Comparison of ENCODE assay signal across 6 cellular contexts in the genomic region with DNA sequence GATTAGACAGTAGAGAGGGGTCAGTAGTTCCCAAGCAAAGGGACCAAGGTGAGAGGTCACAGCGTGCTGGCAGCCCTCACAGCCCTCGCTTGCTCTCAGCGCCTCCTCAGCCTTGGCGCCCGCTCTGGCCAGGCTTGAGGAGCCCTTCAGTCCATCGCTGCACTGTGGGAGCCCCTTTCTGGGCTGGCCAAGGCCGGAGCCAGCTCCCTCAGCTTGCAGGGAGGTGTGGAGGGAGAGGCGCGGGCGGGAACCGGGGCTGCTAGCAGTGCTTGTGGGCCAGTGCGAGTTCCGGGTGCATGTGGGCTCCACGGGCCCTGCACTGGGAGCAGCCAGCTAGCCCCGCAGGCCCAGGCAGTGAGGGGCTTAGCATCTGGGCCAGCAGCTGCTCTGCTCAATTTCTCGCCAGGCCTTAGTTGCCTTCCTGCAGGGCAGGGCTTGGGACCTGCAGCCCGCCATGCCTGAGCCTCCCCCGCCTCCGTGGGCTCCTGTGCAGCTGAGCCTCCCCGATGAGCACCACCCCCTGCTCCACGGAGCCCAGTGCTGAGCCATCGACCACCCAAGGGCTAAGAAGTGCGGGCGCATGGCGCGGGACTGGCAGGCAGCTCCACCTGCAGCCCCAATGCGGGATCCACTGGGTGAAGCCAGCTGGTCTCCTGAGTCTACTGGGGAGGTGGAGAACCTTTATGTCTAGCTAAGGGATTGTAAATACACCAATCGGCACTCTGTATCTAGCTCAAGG.
A peak's percentile ranks its signal among the peaks of the same experiment; 100 is the strongest.
DNase-seq lines count a peak whose midpoint lies in the region; ATAC-seq and TF ChIP-seq lines count a peak whose summit lies in the region.
"Not testable (repeated sequence)": the region's sequence is repeated elsewhere in the genome, so short reads cannot be mapped to it uniquely, and the experiment has no call there.

No MANE protein-coding gene starts in this region.

- H3K4me2 ChIP-seq in DND-41 (ENCODE audit: insufficient read depth, low read length) = 0 out of 2 replicates have a peak overlapping the region, but pooled peaks have one; percentile 71
- H3K4me2 ChIP-seq in Loucy (ENCODE audit: low read depth, low read length, poor library complexity, severe bottlenecking) = peak overlapping the region; percentile 43

- H4K20me1 ChIP-seq in DND-41 (ENCODE audit: insufficient read depth, low read length); Loucy (ENCODE audit: insufficient read depth, low read length, poor library complexity, severe bottlenecking): not testable (repeated sequence)

- not testable (repeated sequence) for ATAC-seq in DND-41 (ENCODE audit: insufficient read depth, low read depth); right cardiac atrium

- H3K36me3 ChIP-seq in DND-41 (ENCODE audit: insufficient read depth, low read length); Loucy (ENCODE audit: insufficient read depth, low read length); spleen: not testable (repeated sequence)

- H3K27ac ChIP-seq in DND-41 (ENCODE audit: low read length) = peak overlapping the region; percentile 89
- not testable (repeated sequence) for H3K27ac ChIP-seq in right cardiac atrium (ENCODE audit: low read length); spleen

- peaks cover 50% of the 10 kb centered on the region for H3K4me1 ChIP-seq in DND-41 (ENCODE audit: insufficient read depth, low read length)
- peaks cover 48% of the 10 kb centered on the region for H3K4me1 ChIP-seq in Loucy (ENCODE audit: insufficient read depth, low read length, poor library complexity, severe bottlenecking)
- not testable (repeated sequence) for H3K4me1 ChIP-seq in right cardiac atrium (ENCODE audit: control insufficient read depth, insufficient read depth, low read length); spleen

- not testable (repeated sequence) for H3K27me3 ChIP-seq in DND-41 (ENCODE audit: insufficient read depth, low read length, poor library complexity); Loucy (ENCODE audit: insufficient read depth, low read length, poor library complexity, severe bottlenecking); right cardiac atrium (ENCODE audit: control insufficient read depth, insufficient read depth); spleen (replicated peaks in 1 of 7)

- H3K9me3 ChIP-seq in DND-41 (ENCODE audit: insufficient read depth, low read length, severe bottlenecking); right cardiac atrium (ENCODE audit: control insufficient read depth, low read length); spleen: not testable (repeated sequence)
- peaks cover 12% of the 10 kb centered on the region; the same call in 1 of the 2 replicates for H3K9me3 ChIP-seq in Loucy (ENCODE audit: insufficient read depth, low read depth, low read length)

- DNase-seq in DND-41 (peak; percentile 43), activated gamma-delta T cell (lab: John Stamatoyannopoulos, UW) (peak; percentile 4), right cardiac atrium (peak in 2 of 3 donors; percentile 26 to 31), mesenteric fat pad (ENCODE audit: low spot score) (peak; percentile 82), spleen (peak; percentile 68)

- H3K9me2 ChIP-seq in Loucy (replicated peaks; ENCODE audit: low read depth, low read length) = not testable (repeated sequence)

- WGBS in right cardiac atrium = 94% methylated on average over 28 of the region's 28 CpGs
- WGBS in spleen, 5 donors = 89 to 94% (median 92%) methylated on average over 22 to 28 of the region's 28 CpGs

- intact Hi-C loops in right cardiac atrium (cut with DNase I); spleen (cut with DNase I; ENCODE audit: low total_unique reads): not testable (repeated sequence)

- H3F3A ChIP-seq in Loucy (ENCODE audit: low read depth) = not testable (repeated sequence)

- not testable (repeated sequence) for H3K9ac ChIP-seq in DND-41 (ENCODE audit: low read depth, low read length)
- H3K9ac ChIP-seq in Loucy (ENCODE audit: low read depth, low read length, poor library complexity, severe bottlenecking) = peak overlapping the region; percentile 58

- TF ChIP-seq CTCF in DND-41 (IDR thresholded peaks at IDR 0.05; ENCODE audit: borderline replicate concordance, extremely low read depth, low read length, poor library complexity, severe bottlenecking); Loucy (conservative IDR thresholded peaks at IDR 0.05; ENCODE audit: low read length); spleen (IDR thresholded peaks at IDR 0.05 in 8 of 11, conservative IDR thresholded peaks at IDR 0.05 in 3 of 11): not testable (repeated sequence)

- not testable (repeated sequence) for TF ChIP-seq POLR2A in spleen (IDR thresholded peaks at IDR 0.05)

- not testable (repeated sequence) for H3K79me2 ChIP-seq in DND-41 (ENCODE audit: insufficient read depth, low read length); Loucy (ENCODE audit: insufficient read depth, low read length)

- H3K4me3 ChIP-seq in DND-41 (ENCODE audit: low read depth in 1 of 2, low read length in 2 of 2) = 0 out of 4 replicates have a peak overlapping the region, but pooled peaks of 1 of the 2 experiments have one; percentile 55
- H3K4me3 ChIP-seq in Loucy (ENCODE audit: low read length, poor library complexity, severe bottlenecking) = peak overlapping the region; percentile 45
- H3K4me3 ChIP-seq in right cardiac atrium (ENCODE audit: low read length); spleen: not testable (repeated sequence)

- not testable (repeated sequence) for H2AFZ ChIP-seq in DND-41 (ENCODE audit: low read depth, low read length); Loucy (ENCODE audit: low read length)

Comparison
In these comparisons a context has a peak if more than half of its experiments do, and no peak if none do; other contexts are left out.
1. DNase-seq: peak in every context shown above with its lines; median percentile 82 in mesenteric fat pad; 68 in spleen; 43 in DND-41; 28 in right cardiac atrium; 4 in activated gamma-delta T cell.